ENCODE assay signal across 29 cellular contexts in the genomic region with DNA sequence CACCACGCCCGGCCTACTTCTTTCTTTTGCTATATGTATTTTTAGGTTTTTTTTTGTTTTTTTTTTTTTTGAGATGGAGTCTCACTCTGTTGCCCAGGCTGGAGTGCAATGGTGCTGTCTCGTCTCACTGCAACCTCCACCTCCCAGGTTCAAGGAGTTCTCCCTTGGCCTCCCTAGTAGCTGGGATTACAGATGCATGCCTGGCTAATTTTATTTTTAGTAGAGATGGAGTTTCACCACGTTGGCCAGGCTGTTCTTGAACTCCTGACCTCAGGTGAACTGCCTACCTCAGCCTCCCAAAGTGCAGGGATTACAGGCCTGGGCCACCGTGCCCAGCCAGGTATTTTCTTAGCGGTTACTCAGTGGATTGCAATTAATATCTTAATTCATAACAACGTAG.
"Had no signal": no experiment of that assay in that cellular context is flagged by ENCODE, and none has a peak within 500 bp of the region (broad histone marks: within the 10 kb centered on the region; RNA-seq: fewer than 3 reads in every experiment).

No MANE protein-coding gene starts in this region.

- H3K4me1 Mint-ChIP-seq: endodermal cell, immature natural killer cell, mesothelial cell of epicardium had no signal

- H3K27ac Mint-ChIP-seq: dendritic cell treated with granulocyte-macrophage colony-stimulating factor and Interleukin-4, amounts not matched to agents 40 ng/mL and 50 ng/mL, for 4 days; effector memory CD8-positive, alpha-beta T cell; endodermal cell; immature natural killer cell; mesothelial cell of epicardium; naive B cell had no signal

- DNase-seq: colonic mucosa; cortex of kidney; effector CD8-positive, alpha-beta T cell; effector memory CD8-positive, alpha-beta T cell; endodermal cell; erythroblast; esophagus squamous epithelium; foreskin fibroblast; foreskin melanocyte; gastrocnemius medialis; glutamatergic neuron; heart left ventricle; hypothalamus; immature natural killer cell; islet precursor cell; kidney; kidney glomerular epithelial cell; left colon; left lung; left ventricle myocardium superior; lower lobe of right lung; mesenchymal stem cell; mucosa of descending colon; naive B cell had no signal

- H3K27ac ChIP-seq: colonic mucosa, epithelial cell of prostate, esophagus squamous epithelium, heart left ventricle, hepatocyte, left lung, lower lobe of right lung had no signal

- H3K27me3 ChIP-seq: colonic mucosa, esophagus squamous epithelium, gastrocnemius medialis, heart left ventricle, hepatocyte, left lung had no signal

- H3K4me3 Mint-ChIP-seq: dendritic cell treated with granulocyte-macrophage colony-stimulating factor and Interleukin-4, amounts not matched to agents 40 ng/mL and 50 ng/mL, for 4 days; effector memory CD8-positive, alpha-beta T cell; endodermal cell; immature natural killer cell; mesothelial cell of epicardium; naive B cell had no signal

- H3K27me3 Mint-ChIP-seq: dendritic cell treated with granulocyte-macrophage colony-stimulating factor and Interleukin-4, amounts not matched to agents 40 ng/mL and 50 ng/mL, for 4 days; effector memory CD8-positive, alpha-beta T cell; naive B cell had no signal

- H3K4me1 ChIP-seq: colonic mucosa, esophagus squamous epithelium, gastrocnemius medialis, left lung, lower lobe of right lung had no signal

- H3K36me3 ChIP-seq: colonic mucosa had no signal

- H3K9me3 ChIP-seq: colonic mucosa, esophagus squamous epithelium, gastrocnemius medialis, heart left ventricle, left lung, lower lobe of right lung, mucosa of descending colon had no signal

- H3K9me3 Mint-ChIP-seq: dendritic cell treated with granulocyte-macrophage colony-stimulating factor and Interleukin-4, amounts not matched to agents 40 ng/mL and 50 ng/mL, for 4 days; effector memory CD8-positive, alpha-beta T cell; endodermal cell; immature natural killer cell; mesothelial cell of epicardium; naive B cell had no signal

- ATAC-seq: effector memory CD8-positive, alpha-beta T cell; esophagus mucosa; heart left ventricle; left colon; left lung; left ventricle myocardium superior; lower lobe of right lung; mucosa of descending colon had no signal

- H3K4me3 ChIP-seq: colonic mucosa, esophagus squamous epithelium, gastrocnemius medialis, heart left ventricle, hepatocyte, left lung, lower lobe of right lung, mucosa of descending colon had no signal
